24 cellular contexts compared by ENCODE assay signal in genomic region chr17:9771465-9771864, GRCh38. TPM values are rescaled to one million over a fixed set of nuclear protein-coding genes. Genes with fewer than 3 reads are reported as not detected.
DNase-seq lines count a peak whose midpoint lies in the region; ATAC-seq, FAIRE-seq and TF ChIP-seq lines count a peak whose summit lies in the region.
"Had no signal": no experiment of that assay in that cellular context is flagged by ENCODE, and none has a peak within 500 bp of the region (broad histone marks: within the 10 kb centered on the region; RNA-seq: fewer than 3 reads in every experiment).

No MANE protein-coding gene starts in this region.

- no peak overlapping the region for H4K91ac ChIP-seq in H1 (replicated peaks; ENCODE audit: insufficient read length, low read length)

- H3K27me3 ChIP-seq in H7 (ENCODE audit: control insufficient read depth, insufficient read depth, low read length) (no peaks in the 10 kb centered on the region), H1 (replicated peaks in 1 of 4; ENCODE audit: control insufficient read depth in 3 of 4, extremely low read depth in 1 of 4, insufficient read depth in 3 of 4, low read length in 3 of 4) (no peaks in the 10 kb centered on the region), osteoblast (ENCODE audit: insufficient read depth, low read length) (no peaks in the 10 kb centered on the region)
- H3K27me3 ChIP-seq: BE2C; BLaER1 treated with 17β-estradiol and CSF1 and Interleukin-3, amounts not matched to agents 10 nM and 100 nM had no signal

- no peak overlapping the region for H3K4me2 ChIP-seq in H1 (ENCODE audit: insufficient read depth in 1 of 2, low read depth in 2 of 2, low read length in 2 of 2)
- no peak overlapping the region for H3K4me2 ChIP-seq in osteoblast (ENCODE audit: insufficient read depth, low read length)
- H3K4me2 ChIP-seq: A549; BLaER1 treated with 17β-estradiol and CSF1 and Interleukin-3, amounts not matched to agents 10 nM and 100 nM had no signal

- H2AK5ac ChIP-seq in H1 (ENCODE audit: low read depth, low read length), result no peak overlapping the region

- no peak overlapping the region for H3K23ac ChIP-seq in H1 (ENCODE audit: insufficient read length)

- no peaks in the 10 kb centered on the region for H3K9me3 ChIP-seq in H1 (ENCODE audit: insufficient read depth in 2 of 2, low read depth in 1 of 2, low read length in 1 of 2)
- H3K9me3 ChIP-seq in osteoblast (ENCODE audit: low read depth, low read length), result no peaks in the 10 kb centered on the region
- H3K9me3 ChIP-seq: A549, BE2C had no signal

- H4K8ac ChIP-seq in H1 (ENCODE audit: extremely low read depth, insufficient read depth, low read length), result peak overlapping the region; percentile 4; the same call in 1 of the 2 replicates

- H2BK120ac ChIP-seq in H1 (replicated peaks; ENCODE audit: low read depth, low read length), result no peak overlapping the region

- FAIRE-seq in H1 (lab: Jason Lieb, UNC), result no peak
- FAIRE-seq: A549, D721Med, GM12878, H54 had no signal

- no peak for ATAC-seq in GM18909 (IDR thresholded peaks at IDR 0.05; ENCODE audit: poor library complexity, unreplicated experiment)
- ATAC-seq: A549, GM12878 had no signal

- H2AFZ ChIP-seq in H1 (ENCODE audit: low read length) (no peak overlapping the region), osteoblast (ENCODE audit: low read length) (no peak overlapping the region)
- H2AFZ ChIP-seq: GM23248 had no signal

- H3K4me3 ChIP-seq in H7 (ENCODE audit: insufficient read depth, low read depth, low read length) (no peak overlapping the region), H1 (ENCODE audit: extremely low read depth in 1 of 4, insufficient read depth in 2 of 4, low read depth in 3 of 4, low read length in 4 of 4) (no peak overlapping the region), osteoblast (ENCODE audit: insufficient read depth, low read length) (no peak overlapping the region)
- H3K4me3 ChIP-seq: A549; BLaER1 treated with 17β-estradiol and CSF1 and Interleukin-3, amounts not matched to agents 10 nM and 100 nM; GM12878; GM23248 had no signal

- H3K79me1 ChIP-seq in H1 (ENCODE audit: low read depth, low read length), result no peaks in the 10 kb centered on the region

- H3K18ac ChIP-seq in H1 (ENCODE audit: extremely low read depth, low read length), result no peak overlapping the region

- H3K36me3 ChIP-seq in H7 (replicated peaks; ENCODE audit: control insufficient read depth, insufficient read depth, low read length), result no peaks in the 10 kb centered on the region
- no peaks in the 10 kb centered on the region for H3K36me3 ChIP-seq in H1 (ENCODE audit: control insufficient read depth in 2 of 4, insufficient read depth in 4 of 4, low read length in 3 of 4)
- H3K36me3 ChIP-seq in osteoblast (ENCODE audit: insufficient read depth, low read length), result no peaks in the 10 kb centered on the region
- H3K36me3 ChIP-seq: BE2C; BLaER1 treated with 17β-estradiol and CSF1 and Interleukin-3, amounts not matched to agents 10 nM and 100 nM had no signal

- POLR2A ChIA-PET in H1 (lab: Charles Lee; ENCODE audit: partially characterized antibody), result no interaction called here

- DNase-seq in H7 (peak; percentile 36), H1 (ENCODE audit: low read depth in 1 of 2, low spot score in 2 of 2) (no peak), osteoblast (ENCODE audit: insufficient read length, low spot score, missing footprints) (peak; percentile 30), NOMO-1 treated with dmso at 0.1 percent for 144 hours (lab: John Stamatoyannopoulos, UW; ENCODE audit: unreplicated experiment) (no peak), GM19240 (ENCODE audit: insufficient read length, low spot score) (no peak)
- DNase-seq: 8988T; ACHN; AML-193; BE2C; CD4-positive, alpha-beta T cell; CD8-positive, alpha-beta memory T cell; DMS 273 treated with DMSO at 0.1 percent for 48 hours; DMS79; EL; GDM1; GM23248; HCEC 1CT had no signal

- H3K23me2 ChIP-seq in H1 (ENCODE audit: low read depth, low read length), result no peaks in the 10 kb centered on the region

- H3K14ac ChIP-seq in H1 (ENCODE audit: insufficient read length), result no peak overlapping the region

- H4K20me1 ChIP-seq in H1 (replicated peaks in 1 of 2; ENCODE audit: control insufficient read depth in 1 of 2, insufficient read depth in 2 of 2, low read length in 2 of 2) (no peaks in the 10 kb centered on the region), osteoblast (ENCODE audit: insufficient read depth, low read length) (no peaks in the 10 kb centered on the region)
- H4K20me1 ChIP-seq: BLaER1 treated with 17β-estradiol and CSF1 and Interleukin-3, amounts not matched to agents 10 nM and 100 nM had no signal

- H3K27ac ChIP-seq in H1 (ENCODE audit: low read depth, low read length) (no peak overlapping the region), osteoblast (ENCODE audit: low read depth, low read length) (no peak overlapping the region)
- H3K27ac ChIP-seq: BLaER1 treated with 17β-estradiol and CSF1 and Interleukin-3, amounts not matched to agents 10 nM and 100 nM; GM23248 had no signal

- WGBS in H1 (ENCODE audit: extremely low coverage in 1 of 2, insufficient coverage in 1 of 2, insufficient read length in 1 of 2, insufficient replicate concordance in 2 of 2, low coverage in 1 of 2, low lambda C conversion rate in 2 of 2, missing lambda C conversion rate in 1 of 2), 2 experiments, result 86% methylated on average over 18 of the region's 27 CpGs; no CpG with 5 or more reads in 1 of the 2 experiments

- H3K4me1 ChIP-seq in H1 (replicated peaks in 1 of 4; ENCODE audit: control insufficient read depth in 3 of 4, insufficient read depth in 4 of 4, low read length in 3 of 4), result no peaks in the 10 kb centered on the region; a peak in 1 of 7 replicates
- no peaks in the 10 kb centered on the region for H3K4me1 ChIP-seq in osteoblast (ENCODE audit: insufficient read depth, low read length)
- H3K4me1 ChIP-seq: BE2C had no signal

- TF ChIP-seq EP300 in H1 (IDR thresholded peaks at IDR 0.05; ENCODE audit: borderline replicate concordance in 1 of 2, low read depth in 2 of 2, low read length in 2 of 2), result no peak

- no peak overlapping the region for H3K4ac ChIP-seq in H1 (replicated peaks; ENCODE audit: insufficient read length, low read depth, low read length)

- H2BK5ac ChIP-seq in H1 (ENCODE audit: low read depth, low read length), result no peak overlapping the region

- no peak overlapping the region for H3K9ac ChIP-seq in H1 (replicated peaks in 1 of 4; ENCODE audit: extremely low read depth in 1 of 4, low read depth in 3 of 4, low read length in 3 of 4)
- H3K9ac ChIP-seq: BLaER1 treated with 17β-estradiol and CSF1 and Interleukin-3, amounts not matched to agents 10 nM and 100 nM; GM23248 had no signal

- no peak overlapping the region for H3K56ac ChIP-seq in H1 (replicated peaks; ENCODE audit: insufficient read length, low read depth, low read length)

- H2BK12ac ChIP-seq in H1 (ENCODE audit: low read depth, low read length), result no peak overlapping the region

- no peaks in the 10 kb centered on the region for H3K79me2 ChIP-seq in H1 (ENCODE audit: control insufficient read depth in 1 of 2, insufficient read depth in 2 of 2, low read length in 2 of 2)
- no peaks in the 10 kb centered on the region for H3K79me2 ChIP-seq in osteoblast (ENCODE audit: insufficient read depth, low read length)

- H2BK15ac ChIP-seq in H1 (ENCODE audit: low read length), result no peak overlapping the region

- TF ChIP-seq CTCF in H1 (IDR thresholded peaks at IDR 0.05; ENCODE audit: control extremely low read depth in 1 of 3, insufficient read depth in 1 of 3, low read depth in 1 of 3, low read length in 3 of 3) (no peak), osteoblast (IDR thresholded peaks at IDR 0.05; ENCODE audit: extremely low read depth, low read depth, low read length) (no peak)

- H4K5ac ChIP-seq in H1 (ENCODE audit: insufficient read length, low read depth, low read length), result no peak overlapping the region

- CTCF ChIA-PET in H1 (lab: Charles Lee; ENCODE audit: partially characterized antibody), result interaction anchor here (0.9 to 1.6 kb wide), 5 partner anchors 12 to 347 kb away, joined by 3 to 4 read pairs (median 3); no protein-coding TSS in a partner anchor

- no peak overlapping the region for H2BK20ac ChIP-seq in H1 (ENCODE audit: low read length)

- TF ChIP-seq POLR2A in H1 (IDR thresholded peaks at IDR 0.05; ENCODE audit: control extremely low read depth in 1 of 2, low read depth in 2 of 2, low read length in 2 of 2), result no peak

- no peak for TF ChIP-seq RAD21 in H1 (IDR thresholded peaks at IDR 0.05 in 1 of 2, conservative IDR thresholded peaks at IDR 0.05 in 1 of 2; ENCODE audit: low read depth in 2 of 2, low read length in 2 of 2)

RNA-seq across cellular contexts. Expression of gene DHRS7C, which starts 19.9 kb away (rescaled TPM):
- total RNA-seq in H7 (2014; rRNA removed; shearing (Covaris generic)), result not detected in 2 replicates
- not detected in 2 replicates for total RNA-seq in H1 (2021; fragmentation: NEBNext Ultra II Directional; extraction: Animal tissue kit (Norgen Biotek cat#: 25700))
- polyA plus RNA-seq in H1 (2011; rRNA removed), result not detected in 2 replicates
- polyA plus RNA-seq in H1 (2011; cell fraction: cytosol; rRNA removed), result not detected
- not detected for polyA plus RNA-seq in H1 (2011; cell fraction: nucleus; rRNA removed)
- not detected in 4 replicates for polyA plus RNA-seq in H1 (2012, experiment 1 of 2)
- polyA plus RNA-seq in H1 (2012, experiment 2 of 2), result not detected
- not detected for polyA plus RNA-seq in H1 (2013, experiment 1 of 2)
- not detected for polyA plus RNA-seq in H1 (2013, experiment 2 of 2)
- not detected in 2 replicates for polyA minus RNA-seq in H1 (2011; rRNA and poly(A)+ RNA removed)
- polyA minus RNA-seq in H1 (2011; cell fraction: cytosol; rRNA and poly(A)+ RNA removed), result not detected
- polyA minus RNA-seq in H1 (2011; cell fraction: nucleus; rRNA and poly(A)+ RNA removed), result not detected
- not detected in 2 replicates for total RNA-seq in osteoblast
- total RNA-seq: CD4-positive, alpha-beta T cell; CD8-positive, alpha-beta memory T cell; GM12878; GM23248 had no signal
- polyA plus RNA-seq: A549; CD14-positive monocyte; CD8-positive, alpha-beta memory T cell; GM12878; GM23248 had no signal

RNA-seq across cellular contexts. Expression of gene GSG1L2, which starts 50.4 kb away (rescaled TPM):
- total RNA-seq in H7 (2014; rRNA removed; shearing (Covaris generic)), result not detected in 2 replicates
- total RNA-seq in H1 (2021; fragmentation: NEBNext Ultra II Directional; extraction: Animal tissue kit (Norgen Biotek cat#: 25700)), result not detected in 2 replicates
- polyA plus RNA-seq in H1 (2011; rRNA removed), result not detected in 2 replicates
- polyA plus RNA-seq in H1 (2011; cell fraction: cytosol; rRNA removed), result not detected
- polyA plus RNA-seq in H1 (2011; cell fraction: nucleus; rRNA removed), result not detected
- polyA plus RNA-seq in H1 (2012, experiment 1 of 2), result not detected in 4 replicates
- polyA plus RNA-seq in H1 (2012, experiment 2 of 2), result not detected
- not detected for polyA plus RNA-seq in H1 (2013, experiment 1 of 2)
- polyA plus RNA-seq in H1 (2013, experiment 2 of 2), result not detected
- polyA minus RNA-seq in H1 (2011; rRNA and poly(A)+ RNA removed), result not detected in 2 replicates
- not detected for polyA minus RNA-seq in H1 (2011; cell fraction: cytosol; rRNA and poly(A)+ RNA removed)
- polyA minus RNA-seq in H1 (2011; cell fraction: nucleus; rRNA and poly(A)+ RNA removed), result not detected
- not detected in 2 replicates for total RNA-seq in osteoblast
- total RNA-seq: CD4-positive, alpha-beta T cell; CD8-positive, alpha-beta memory T cell; GM12878; GM23248 had no signal
- polyA plus RNA-seq: A549; CD14-positive monocyte; CD8-positive, alpha-beta memory T cell; GM12878; GM23248 had no signal

RNA-seq across cellular contexts. Expression of gene GLP2R, which starts 54.3 kb away (rescaled TPM):
- total RNA-seq in H7 (2014; rRNA removed; shearing (Covaris generic)), result not detected in 2 replicates
- not detected in 2 replicates for total RNA-seq in H1 (2021; fragmentation: NEBNext Ultra II Directional; extraction: Animal tissue kit (Norgen Biotek cat#: 25700))
- polyA plus RNA-seq in H1 (2011; rRNA removed), result not detected in 2 replicates
- polyA plus RNA-seq in H1 (2011; cell fraction: cytosol; rRNA removed), result not detected
- polyA plus RNA-seq in H1 (2011; cell fraction: nucleus; rRNA removed), result not detected
- polyA plus RNA-seq in H1 (2012, experiment 1 of 2), result not detected in 4 replicates
- polyA plus RNA-seq in H1 (2012, experiment 2 of 2), result not detected
- polyA plus RNA-seq in H1 (2013, experiment 1 of 2), result 0.02 TPM
- polyA plus RNA-seq in H1 (2013, experiment 2 of 2), result not detected
- not detected in 2 replicates for polyA minus RNA-seq in H1 (2011; rRNA and poly(A)+ RNA removed)
- polyA minus RNA-seq in H1 (2011; cell fraction: cytosol; rRNA and poly(A)+ RNA removed), result 2.6 TPM
- polyA minus RNA-seq in H1 (2011; cell fraction: nucleus; rRNA and poly(A)+ RNA removed), result 0.50 TPM
- under 0.01 TPM in 1 of 2 replicates, not detected in the other for total RNA-seq in osteoblast
- total RNA-seq: CD4-positive, alpha-beta T cell; CD8-positive, alpha-beta memory T cell; GM12878; GM23248 had no signal
- polyA plus RNA-seq: CD14-positive monocyte; CD8-positive, alpha-beta memory T cell; GM12878; GM23248 had no signal

Comparison
In these comparisons a context has a peak if more than half of its experiments do, and no peak if none do; other contexts are left out.
1. DNase-seq: peak in H7 (single experiment) and osteoblast (single experiment); none in H1 (0 of 2), NOMO-1 treated with dmso at 0.1 percent for 144 hours (single experiment) and GM19240 (single experiment).